10 cellular contexts compared by ENCODE assay signal in genomic region chr9:109253637-109254284, GRCh38.
A peak's percentile ranks its signal among the peaks of the same experiment; 100 is the strongest.
DNase-seq lines count a peak whose midpoint lies in the region; ATAC-seq, FAIRE-seq and TF ChIP-seq lines count a peak whose summit lies in the region.
"Had no signal": no experiment of that assay in that cellular context is flagged by ENCODE, and none has a peak within 500 bp of the region (broad histone marks: within the 10 kb centered on the region; RNA-seq: fewer than 3 reads in every experiment).

No MANE protein-coding gene starts in this region.

- TF ChIP-seq CTCF in RWPE1 (conservative IDR thresholded peaks at IDR 0.05; ENCODE audit: low read depth) (no peak), foreskin fibroblast (IDR thresholded peaks at IDR 0.05; ENCODE audit: low read depth, low read length) (no peak)

- POLR2A ChIA-PET in RWPE1 (lab: Yijun Ruan, JAX; ENCODE audit: low non-redundant PET), result interaction anchor here (1.5 kb wide), 1 partner anchor 62 kb away, joined by 3 read pairs; no protein-coding TSS in a partner anchor

- no peak for TF ChIP-seq POLR2A in H54 (IDR thresholded peaks at IDR 0.05; ENCODE audit: low read depth, low read length)

- peak; percentile 98 for FAIRE-seq in H54 (lab: Jason Lieb, UNC)

- ATAC-seq in HG02884 (IDR thresholded peaks at IDR 0.05; ENCODE audit: unreplicated experiment), result no peak

- CTCF ChIA-PET in RWPE1 (lab: Yijun Ruan, JAX), result interaction anchor here (0.7 to 1.1 kb wide), 6 partner anchors 8 to 119 kb away, joined by 3 to 5 read pairs (median 4); no protein-coding TSS in a partner anchor

- DNase-seq in H54 (ENCODE audit: insufficient read length, low spot score) (peak; percentile 87), RWPE1 (ENCODE audit: low spot score) (peak; percentile 84), foreskin fibroblast (peak; percentile 35 to 75), stromal cell of bone marrow (ENCODE audit: low read depth) (peak; percentile 51), NCI-H1436 treated with DMSO at 0.1 percent for 48 hours (lab: John Stamatoyannopoulos, UW) (no peak)
- DNase-seq in activated CD4-positive, CD25-positive, alpha-beta regulatory T cell (lab: John Stamatoyannopoulos, UW), result no peak
- DNase-seq in activated CD4-positive, alpha-beta T cell treated with anti-CD3 and anti-CD28 coated beads for 48 hours, result no peak
- DNase-seq: activated CD4-positive, alpha-beta T cell treated with anti-CD3 and anti-CD28 coated beads, Interleukin-2, amount 10 ng/mL, durations not matched to agents 7 days and 5 days had no signal

- peak overlapping the region; percentile 70 for H3K27ac ChIP-seq in RWPE1

- no peak overlapping the region for H3K4me3 ChIP-seq in foreskin fibroblast (ENCODE audit: low read depth in 1 of 2, low read length in 2 of 2)
- H3K4me3 ChIP-seq: adrenal gland had no signal

Comparison
In these comparisons a context has a peak if more than half of its experiments do, and no peak if none do; other contexts are left out.
1. DNase-seq: peak in H54 (single experiment), RWPE1 (single experiment), foreskin fibroblast (2 of 2) and stromal cell of bone marrow (single experiment); none in NCI-H1436 treated with DMSO at 0.1 percent for 48 hours (single experiment), activated CD4-positive, CD25-positive, alpha-beta regulatory T cell (0 of 4) and activated CD4-positive, alpha-beta T cell treated with anti-CD3 and anti-CD28 coated beads for 48 hours (single experiment).